In the genomic region with DNA sequence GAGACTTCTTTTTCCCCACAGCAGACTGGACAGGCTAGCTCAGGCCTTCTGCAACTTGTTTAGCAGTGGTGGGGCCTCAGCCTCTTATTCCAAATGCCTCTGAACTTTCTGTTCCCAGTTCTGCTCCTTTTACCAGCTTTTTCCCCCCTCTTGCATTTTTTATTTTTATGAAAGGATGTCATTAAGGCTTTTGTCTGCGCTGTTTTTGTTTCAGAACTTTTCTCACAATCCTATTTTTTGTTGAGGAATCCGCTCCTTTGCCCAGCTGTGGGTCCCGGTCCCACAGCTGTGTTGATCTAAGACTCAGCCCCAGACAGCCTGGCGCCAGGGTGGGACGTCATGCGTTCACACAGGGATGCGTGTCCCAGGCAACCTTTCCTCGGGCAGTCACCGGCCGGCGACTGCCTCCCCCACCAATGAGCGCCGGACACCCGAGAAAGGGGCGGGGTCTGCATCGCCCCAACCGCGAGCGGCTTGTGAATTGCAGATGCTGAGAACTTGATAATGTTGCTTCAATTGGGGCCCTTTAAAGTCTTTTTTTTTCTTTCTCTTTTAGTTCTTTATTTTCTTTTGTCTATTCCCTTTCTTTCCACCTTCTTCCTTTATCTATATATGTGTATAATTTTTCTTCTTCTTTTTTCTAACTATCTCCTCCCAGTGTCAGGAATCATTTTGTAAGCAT, we compare ENCODE assay signal across 8 cellular contexts. TPM values are rescaled to one million over a fixed set of nuclear protein-coding genes. Genes with fewer than 3 reads are reported as not detected.
DNase-seq lines count a peak whose midpoint lies in the region; ATAC-seq lines count a peak whose summit lies in the region.

No MANE protein-coding gene starts in this region.

- DNase-seq in activated CD4-positive, CD25-positive, alpha-beta regulatory T cell treated with anti-CD3 and anti-CD28 coated beads, Interleukin-2, amount 50 U/mL, for 72 hours, result peak; percentile 51
- no peak for DNase-seq in activated CD4-positive, CD25-positive, alpha-beta regulatory T cell (lab: John Stamatoyannopoulos, UW)
- peak; percentile 97 to 98 (median 97) for DNase-seq in NCI-H1417 (lab: John Stamatoyannopoulos, UW)
- peak; percentile 42 to 68 for DNase-seq in SW 1271 (lab: John Stamatoyannopoulos, UW)
- peak; percentile 41 for DNase-seq in effector CD8-positive, alpha-beta T cell (lab: John Stamatoyannopoulos, UW)
- peak; percentile 100 for DNase-seq in lung microvascular endothelial cell (ENCODE audit: low read depth in 2 of 2)
- DNase-seq in stromal cell of bone marrow (ENCODE audit: low read depth), result peak; percentile 98

- no peak for ATAC-seq in GM21723 (IDR thresholded peaks at IDR 0.05; ENCODE audit: unreplicated experiment)

RNA-seq across cellular contexts. Expression of gene ID3, which starts 3.0 kb away (rescaled TPM):
- total RNA-seq in lung microvascular endothelial cell, result 479 and 520 TPM in 2 replicates

RNA-seq across cellular contexts. Expression of gene E2F2, which starts 31.2 kb away (rescaled TPM):
- 0.40 and 0.87 TPM in 2 replicates for total RNA-seq in lung microvascular endothelial cell

Comparison
In these comparisons a context has a peak if more than half of its experiments do, and no peak if none do; other contexts are left out.
1. DNase-seq: peak in activated CD4-positive, CD25-positive, alpha-beta regulatory T cell treated with anti-CD3 and anti-CD28 coated beads, Interleukin-2, amount 50 U/mL, for 72 hours (single experiment), NCI-H1417 (3 of 3), SW 1271 (2 of 2), effector CD8-positive, alpha-beta T cell (single experiment), lung microvascular endothelial cell (2 of 2) and stromal cell of bone marrow (single experiment); none in activated CD4-positive, CD25-positive, alpha-beta regulatory T cell (0 of 4).